In the genomic region with DNA sequence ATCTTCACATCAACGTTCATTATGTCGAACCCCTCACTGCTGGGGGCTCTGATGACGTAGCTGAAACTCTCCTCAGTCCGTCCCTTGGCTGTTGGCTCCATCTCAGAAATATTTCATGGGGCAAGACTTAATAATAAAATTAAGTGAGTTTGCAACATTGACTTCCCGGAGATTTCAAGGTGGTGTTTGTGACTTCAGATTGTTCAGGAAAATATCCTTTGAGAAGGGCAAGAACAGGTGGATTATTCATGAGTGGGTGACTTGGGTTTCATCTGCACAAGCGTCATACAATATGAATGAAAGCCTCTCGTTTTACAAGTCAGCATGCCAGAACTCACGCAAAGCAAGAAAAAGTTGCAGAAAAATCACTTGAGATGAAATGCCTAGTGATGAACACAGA, we compare ENCODE assay signal across 21 cellular contexts. TPM values are rescaled to one million over a fixed set of nuclear protein-coding genes. Genes with fewer than 3 reads are reported as not detected.
"Had no signal": no experiment of that assay in that cellular context is flagged by ENCODE, and none has a peak within 500 bp of the region (broad histone marks: within the 10 kb centered on the region; RNA-seq: fewer than 3 reads in every experiment).

A gene (minus strand): TSS at position 101 of the 400 bp plus-strand sequence.

- ATAC-seq: effector memory CD8-positive, alpha-beta T cell; gastroesophageal sphincter; left cardiac atrium; lower lobe of right lung; natural killer cell treated with Interleukin-12 subunit alpha and Interleukin-12 subunit beta and Interleukin-15 and Interleukin-18, amount 100 ng/mL, for 72 hours had no signal

- H3K4me3 ChIP-seq: esophagus muscularis mucosa, gastroesophageal sphincter, left ventricle myocardium inferior, lower lobe of right lung, right atrium auricular region, stomach had no signal

- H3K4me1 ChIP-seq: esophagus muscularis mucosa, gastroesophageal sphincter, left ventricle myocardium inferior, lower lobe of right lung, right atrium auricular region, stomach had no signal

- H3K9me3 Mint-ChIP-seq: effector memory CD8-positive, alpha-beta T cell; natural killer cell treated with Interleukin-12 subunit alpha and Interleukin-12 subunit beta and Interleukin-15 and Interleukin-18, amount 100 ng/mL, for 72 hours had no signal

- H3K9me3 ChIP-seq: esophagus muscularis mucosa, gastroesophageal sphincter, left ventricle myocardium inferior, lower lobe of right lung, right atrium auricular region, stomach had no signal

- H3K36me3 Mint-ChIP-seq: natural killer cell treated with Interleukin-12 subunit alpha and Interleukin-12 subunit beta and Interleukin-15 and Interleukin-18, amount 100 ng/mL, for 72 hours had no signal

- DNase-seq: effector memory CD8-positive, alpha-beta T cell; left cardiac atrium; left ventricle myocardium inferior; lower lobe of right lung; mesenchymal stem cell; midbrain; small intestine; stimulated activated CD4-positive, alpha-beta T cell treated with anti-CD3 and anti-CD28 coated beads, Interleukin-12 subunit alpha, Interleukin-12 subunit beta, amount 100 ng/mL, for 4 hours; stimulated activated naive CD4-positive, alpha-beta T cell; stomach; substantia nigra; trophoblast cell had no signal

- H3K27ac ChIP-seq: epithelial cell of prostate, esophagus muscularis mucosa, gastroesophageal sphincter, left ventricle myocardium inferior, lower lobe of right lung, right atrium auricular region, stomach had no signal

- FAIRE-seq: kidney, small intestine had no signal

- H3K36me3 ChIP-seq: esophagus muscularis mucosa, gastroesophageal sphincter, left ventricle myocardium inferior, lower lobe of right lung, right atrium auricular region, stomach had no signal

- H3K27me3 ChIP-seq: right atrium auricular region had no signal

- H3K4me3 Mint-ChIP-seq: effector memory CD8-positive, alpha-beta T cell; natural killer cell treated with Interleukin-12 subunit alpha and Interleukin-12 subunit beta and Interleukin-15 and Interleukin-18, amount 100 ng/mL, for 72 hours had no signal

- H3K27ac Mint-ChIP-seq: effector memory CD8-positive, alpha-beta T cell; natural killer cell treated with Interleukin-12 subunit alpha and Interleukin-12 subunit beta and Interleukin-15 and Interleukin-18, amount 100 ng/mL, for 72 hours had no signal

RNA-seq across cellular contexts. Expression of the gene that starts here (rescaled TPM):
- total RNA-seq: fibroblast of villous mesenchyme, left ventricle myocardium inferior, osteocyte, pulmonary artery endothelial cell, right atrium auricular region had no signal
